Comparison of ENCODE assay signal across 17 cellular contexts in genomic region chrX:15438332-15438731, GRCh38.
DNase-seq lines count a peak whose midpoint lies in the region; ATAC-seq and TF ChIP-seq lines count a peak whose summit lies in the region.
"Had no signal": no experiment of that assay in that cellular context is flagged by ENCODE, and none has a peak within 500 bp of the region (broad histone marks: within the 10 kb centered on the region; RNA-seq: fewer than 3 reads in every experiment).

No MANE protein-coding gene starts in this region.

- H3K4me3 ChIP-seq in GM06990 (replicated peaks; ENCODE audit: low read depth, low read length), result no peak overlapping the region
- H3K4me3 ChIP-seq: ascending aorta, gastroesophageal sphincter, right atrium auricular region, testis had no signal

- no peak for TF ChIP-seq CTCF in GM06990 (IDR thresholded peaks at IDR 0.05; ENCODE audit: insufficient read depth, low read length, poor library complexity, severe bottlenecking)

- DNase-seq in GM06990 (ENCODE audit: extremely low read depth, insufficient read length) (peak; percentile 28), NCI-H510A treated with DMSO at 0.1 percent for 48 hours (lab: John Stamatoyannopoulos, UW) (no peak), NCI-H1694 (lab: John Stamatoyannopoulos, UW) (no peak)
- DNase-seq: activated T-cell treated with anti-CD3 and anti-CD28 coated beads, Interleukin-2, amount 50 U/mL, for 24 hours; DMS 273 treated with DMSO at 0.1 percent for 48 hours; effector memory CD8-positive, alpha-beta T cell; kidney; NCI-H226; testis had no signal

- H3K36me3 ChIP-seq in GM06990 (ENCODE audit: control insufficient read depth, insufficient read depth, low read length), result no peaks in the 10 kb centered on the region
- H3K36me3 ChIP-seq: ascending aorta, gastroesophageal sphincter, right atrium auricular region had no signal

- H3K27me3 ChIP-seq in GM06990 (replicated peaks; ENCODE audit: control insufficient read depth, insufficient read depth, low read length), result no peaks in the 10 kb centered on the region
- H3K27me3 ChIP-seq: ascending aorta, gastroesophageal sphincter, right atrium auricular region, testis had no signal

- ATAC-seq in GM19043 (IDR thresholded peaks at IDR 0.05; ENCODE audit: low read depth, unreplicated experiment) (peak; percentile 94), HG02588 (IDR thresholded peaks at IDR 0.05; ENCODE audit: unreplicated experiment) (peak; percentile 85), HG03520 (IDR thresholded peaks at IDR 0.05; ENCODE audit: unreplicated experiment) (peak; percentile 95), HG02970 (IDR thresholded peaks at IDR 0.05; ENCODE audit: low FRiP score, unreplicated experiment) (no peak)
- ATAC-seq in activated CD4-positive, CD25-positive, alpha-beta regulatory T cell treated with anti-CD3 and anti-CD28 coated beads, Interleukin-2, amount 50 U/mL, for 24 hours, result no peak
- ATAC-seq: effector memory CD8-positive, alpha-beta T cell had no signal

Comparison
In these comparisons a context has a peak if more than half of its experiments do, and no peak if none do; other contexts are left out.
1. ATAC-seq: peak in GM19043 (single experiment), HG02588 (single experiment) and HG03520 (single experiment); none in activated CD4-positive, CD25-positive, alpha-beta regulatory T cell treated with anti-CD3 and anti-CD28 coated beads, Interleukin-2, amount 50 U/mL, for 24 hours (0 of 2) and HG02970 (single experiment).